26 cellular contexts compared by ENCODE assay signal in genomic region chr2:160257742-160258577, GRCh38. TPM values are rescaled to one million over a fixed set of nuclear protein-coding genes. Genes with fewer than 3 reads are reported as not detected.
DNase-seq lines count a peak whose midpoint lies in the region; ATAC-seq, FAIRE-seq and TF ChIP-seq lines count a peak whose summit lies in the region.
"Had no signal": no experiment of that assay in that cellular context is flagged by ENCODE, and none has a peak within 500 bp of the region (broad histone marks: within the 10 kb centered on the region; RNA-seq: fewer than 3 reads in every experiment).

No MANE protein-coding gene starts in this region.

- dilution Hi-C loops in keratinocyte (cut with MboI; ENCODE audit: extremely low pct_ligation_motif_present, low sequenced_read_pairs) = no loop called here

- no peak overlapping the region for H3K4me3 ChIP-seq in RWPE2 (ENCODE audit: severe bottlenecking)
- H3K4me3 ChIP-seq in keratinocyte (ENCODE audit: control insufficient read depth in 2 of 3, extremely low read depth in 1 of 3, insufficient read depth in 2 of 3, low read depth in 1 of 3, low read length in 3 of 3) = no peak overlapping the region
- H3K4me3 ChIP-seq in skin epidermis = no peak overlapping the region
- H3K4me3 ChIP-seq: ovary had no signal

- no peaks in the 10 kb centered on the region for H3K9me3 ChIP-seq in RWPE2 (ENCODE audit: severe bottlenecking)
- H3K9me3 ChIP-seq in keratinocyte (ENCODE audit: control insufficient read depth, low read depth, low read length) = no peaks in the 10 kb centered on the region
- H3K9me3 ChIP-seq: ovary had no signal

- H3K27me3 ChIP-seq in RWPE2 (ENCODE audit: insufficient read depth, poor library complexity, severe bottlenecking) = no peaks in the 10 kb centered on the region
- no peaks in the 10 kb centered on the region for H3K27me3 ChIP-seq in keratinocyte (ENCODE audit: control insufficient read depth, extremely low read depth, insufficient read depth, low read length)
- H3K27me3 ChIP-seq: ovary had no signal

- no peaks in the 10 kb centered on the region for H3K9me1 ChIP-seq in keratinocyte (ENCODE audit: control insufficient read depth, extremely low read depth, insufficient read depth, low read length)

- no peak overlapping the region for H3K4me2 ChIP-seq in keratinocyte (ENCODE audit: control insufficient read depth, extremely low read depth, insufficient read depth, low read depth, low read length)
- H3K4me2 ChIP-seq: KMS-11 had no signal

- DNase-seq in EH (ENCODE audit: low read depth) = peak; percentile 77
- no peak for DNase-seq in RWPE2 (ENCODE audit: low spot score)
- no peak for DNase-seq in keratinocyte (ENCODE audit: low read depth, low spot score)
- DNase-seq in NCI-H187 (lab: John Stamatoyannopoulos, UW) = no peak
- DNase-seq: activated CD4-positive, alpha-beta T cell treated with anti-CD3 and anti-CD28 coated beads, Interleukin-2, amount 50 U/mL, for 1 hour; activated CD8-positive, alpha-beta memory T cell treated with anti-CD3 and anti-CD28 coated beads, Interleukin-2, amount 10 ng/mL, durations not matched to agents 7 days and 5 days; activated naive CD4-positive, alpha-beta T cell treated with anti-CD3 and anti-CD28 coated beads for 36 hours; amniotic stem cell; CD4-positive, alpha-beta memory T cell; dermis blood vessel endothelial cell; DMS 273 treated with DMSO at 0.1 percent for 48 hours; head of caudate nucleus; MV-4-11; naive B cell; NCI-H1694; NCI-H2171 treated with DMSO at 0.1 percent for 48 hours; NCI-H526 treated with DMSO at 0.1 percent for 48 hours; ovary; stimulated activated CD4-positive, alpha-beta T cell treated with anti-CD3 and anti-CD28 coated beads, Interleukin-4, amount 100 ng/mL, for 4 hours; stimulated activated naive CD4-positive, alpha-beta T cell had no signal

- ATAC-seq in RWPE2 (ENCODE audit: low read depth) (no peak), GM19463 (IDR thresholded peaks at IDR 0.05; ENCODE audit: unreplicated experiment) (no peak), HG03159 (IDR thresholded peaks at IDR 0.05; ENCODE audit: unreplicated experiment) (no peak), HG03139 (IDR thresholded peaks at IDR 0.05; ENCODE audit: unreplicated experiment) (no peak)
- ATAC-seq: activated CD8-positive, alpha-beta memory T cell treated with anti-CD3 and anti-CD28 coated beads, Interleukin-2, amount 10 ng/mL, durations not matched to agents 7 days and 5 days had no signal

- H3K79me2 ChIP-seq in keratinocyte (ENCODE audit: control insufficient read depth, insufficient read depth, low read length) = no peaks in the 10 kb centered on the region

- H3K9ac ChIP-seq in keratinocyte (ENCODE audit: control insufficient read depth, extremely low read depth, insufficient read depth, low read length) = no peak overlapping the region
- H3K9ac ChIP-seq: KMS-11 had no signal

- no peak for TF ChIP-seq CTCF in RWPE2 (IDR thresholded peaks at IDR 0.05; ENCODE audit: poor library complexity, severe bottlenecking)
- TF ChIP-seq CTCF in keratinocyte (optimal IDR thresholded peaks at IDR 0.05 in 1 of 3, IDR thresholded peaks at IDR 0.05 in 1 of 3, conservative IDR thresholded peaks at IDR 0.05 in 1 of 3; ENCODE audit: extremely low read depth in 1 of 3, insufficient read depth in 2 of 3, low read length in 3 of 3) = no peak

- no peaks in the 10 kb centered on the region for H4K20me1 ChIP-seq in keratinocyte (ENCODE audit: control insufficient read depth, extremely low read depth, insufficient read depth, low read length)

- H2AFZ ChIP-seq in keratinocyte (ENCODE audit: control insufficient read depth, low read length) = no peak overlapping the region

- H3K27ac ChIP-seq in RWPE2 (ENCODE audit: poor library complexity, severe bottlenecking) = peak overlapping the region; percentile 54
- peak overlapping the region; percentile 61 for H3K27ac ChIP-seq in keratinocyte (ENCODE audit: control insufficient read depth, insufficient read depth, low read length)
- H3K27ac ChIP-seq in skin epidermis = peak overlapping the region in 15 of 21 experiments; percentile 5 to 79 (median 57)
- H3K27ac ChIP-seq: KMS-11, ovary had no signal

- FAIRE-seq in keratinocyte (lab: Jason Lieb, UNC) = no peak
- FAIRE-seq: endometrium had no signal

- peaks cover 12% of the 10 kb centered on the region for H3K4me1 ChIP-seq in RWPE2 (ENCODE audit: insufficient read depth, poor library complexity, severe bottlenecking)
- peaks cover 23% of the 10 kb centered on the region for H3K4me1 ChIP-seq in keratinocyte (ENCODE audit: control insufficient read depth, extremely low read depth, insufficient read depth, low read length)

- no peaks in the 10 kb centered on the region for H3K36me3 ChIP-seq in RWPE2 (ENCODE audit: low read depth)
- no peaks in the 10 kb centered on the region for H3K36me3 ChIP-seq in keratinocyte (ENCODE audit: control insufficient read depth in 2 of 2, extremely low read depth in 1 of 2, insufficient read depth in 2 of 2, low read length in 2 of 2)
- H3K36me3 ChIP-seq: ovary had no signal

RNA-seq across cellular contexts. Expression of gene ITGB6, which starts 57.9 kb away (rescaled TPM):
- polyA plus RNA-seq in keratinocyte = 174 to 197 TPM (median 183 TPM) in 3 replicates
- 7.3 TPM for polyA plus RNA-seq in keratinocyte (2011; ENCODE audit: low read depth)
- polyA plus RNA-seq in keratinocyte (2011; cell fraction: cytosol; rRNA removed) = 39.0 and 68.3 TPM in 2 replicates
- 324 and 400 TPM in 2 replicates for polyA plus RNA-seq in keratinocyte (2011; cell fraction: nucleus; rRNA removed)
- polyA plus RNA-seq in keratinocyte (2012; ENCODE audit: low replicate concordance) = 15.1 and 117 TPM in 2 replicates
- polyA minus RNA-seq in keratinocyte = 102 to 255 TPM (median 248 TPM) in 3 replicates
- 108 TPM for polyA minus RNA-seq in keratinocyte (2011; cell fraction: cytosol; rRNA and poly(A)+ RNA removed)
- polyA minus RNA-seq in keratinocyte (2011; cell fraction: nucleus; rRNA and poly(A)+ RNA removed) = 418 and 705 TPM in 2 replicates
- polyA plus RNA-seq: CD4-positive, alpha-beta memory T cell; ovary had no signal
